Comparison of ENCODE assay signal across 8 cellular contexts in the genomic region with DNA sequence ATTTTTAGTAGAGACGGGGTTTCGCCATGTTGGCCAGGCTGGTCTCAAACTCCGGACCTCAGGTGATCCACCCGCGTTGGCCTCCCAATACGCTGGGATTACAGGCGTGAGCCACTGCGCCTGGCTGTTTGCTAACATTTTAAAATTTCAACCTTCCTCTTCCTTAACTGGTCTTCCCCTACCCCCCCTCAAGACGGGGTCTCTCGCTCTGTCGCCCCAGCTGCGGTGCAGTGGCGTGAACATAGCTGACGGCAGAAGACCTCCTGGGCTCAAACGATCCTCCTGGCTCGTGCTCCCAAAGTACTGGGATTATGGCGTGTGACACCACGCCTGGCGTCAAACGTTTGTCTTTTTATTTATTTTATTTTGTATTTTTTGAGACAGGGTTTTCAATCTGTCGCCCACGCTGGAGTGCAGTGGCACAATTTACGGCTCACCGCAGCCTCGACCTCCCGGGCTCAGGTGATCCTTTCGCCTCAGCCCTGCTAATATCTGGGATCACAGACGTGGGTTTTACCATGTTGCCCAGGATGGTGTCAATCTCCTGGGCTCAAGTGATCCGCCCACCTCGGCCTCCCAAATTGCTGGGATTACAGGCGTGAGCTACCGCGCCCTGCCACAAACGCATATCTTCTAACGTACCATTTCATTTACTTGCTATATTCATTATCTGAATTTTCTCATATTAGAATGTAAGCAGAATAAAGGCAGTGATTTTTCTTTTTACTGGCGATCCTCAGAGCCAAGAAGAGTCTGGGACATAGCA. TPM values are rescaled to one million over a fixed set of nuclear protein-coding genes. Genes with fewer than 3 reads are reported as not detected.
A peak's percentile ranks its signal among the peaks of the same experiment; 100 is the strongest.
DNase-seq lines count a peak whose midpoint lies in the region; ATAC-seq and TF ChIP-seq lines count a peak whose summit lies in the region.

No MANE protein-coding gene starts in this region.

- H3K9me3 ChIP-seq in HEK293 (ENCODE audit: control insufficient read depth, insufficient read depth, low read depth, low read length) (no peaks in the 10 kb centered on the region), skeletal muscle tissue (ENCODE audit: control insufficient read depth in 3 of 3, low read length in 3 of 3) (no peaks in the 10 kb centered on the region)

- peaks cover 3% of the 10 kb centered on the region for H3K27me3 Mint-ChIP-seq in glutamatergic neuron (ENCODE audit: unreplicated experiment)

- H3K9me3 Mint-ChIP-seq in glutamatergic neuron (ENCODE audit: unreplicated experiment): peaks cover 4% of the 10 kb centered on the region

- peak overlapping the region; percentile 0 to 86 (median 85) for H3K9ac ChIP-seq in skeletal muscle tissue (ENCODE audit: low read depth in 1 of 3, low read length in 3 of 3)

- no peak overlapping the region; the same call in 1 of the 2 replicates for H3K4me3 ChIP-seq in HEK293 (ENCODE audit: low read depth, low read length)
- H3K4me3 ChIP-seq in skeletal muscle tissue (ENCODE audit: low read length in 3 of 3): peak overlapping the region; percentile 96

- TF ChIP-seq CTCF in HEK293 (tag by site-specific recombination; IDR thresholded peaks at IDR 0.05): no peak
- TF ChIP-seq CTCF in VCaP (conservative IDR thresholded peaks at IDR 0.05): no peak
- TF ChIP-seq CTCF in glutamatergic neuron (IDR thresholded peaks at IDR 0.05; ENCODE audit: partially characterized antibody, unreplicated experiment): no peak

- peaks cover 5% of the 10 kb centered on the region; the same call in 1 of the 2 replicates for H3K4me1 ChIP-seq in HEK293 (ENCODE audit: control insufficient read depth, insufficient read depth, low read length)
- peaks cover 11 to 13% (median 13%) of the 10 kb centered on the region in 3 donors for H3K4me1 ChIP-seq in skeletal muscle tissue (ENCODE audit: control insufficient read depth in 3 of 3, insufficient read depth in 3 of 3, low read length in 3 of 3)

- no peak for ATAC-seq in HG02981 (IDR thresholded peaks at IDR 0.05; ENCODE audit: unreplicated experiment)

- no peaks in the 10 kb centered on the region for H3K36me3 Mint-ChIP-seq in glutamatergic neuron (ENCODE audit: unreplicated experiment)

- DNase-seq in glutamatergic neuron (no peak), SKM-1 (lab: John Stamatoyannopoulos, UW; ENCODE audit: unreplicated experiment) (no peak), NAMALWA (ENCODE audit: low spot score) (no peak), NCI-H1048 (lab: John Stamatoyannopoulos, UW) (no peak)

- H3K27ac ChIP-seq in HEK293 (ENCODE audit: extremely low read depth, low read depth, low read length) (peak overlapping the region; percentile 85), VCaP (peak overlapping the region; percentile 81), skeletal muscle tissue (ENCODE audit: low read depth, low read length) (no peak overlapping the region)

- CTCF ChIA-PET in HEK293 (lab: Yijun Ruan, JAX): interaction anchor here (0.6 to 3.0 kb wide), 6 partner anchors 9 to 414 kb away, joined by 3 to 11 read pairs (median 3); no protein-coding TSS in a partner anchor

- H3K36me3 ChIP-seq in HEK293 (ENCODE audit: control insufficient read depth in 2 of 2, insufficient read depth in 1 of 2, low read length in 2 of 2) (peaks cover 7 to 13% of the 10 kb centered on the region in 2 experiments), skeletal muscle tissue (ENCODE audit: control insufficient read depth in 3 of 3, insufficient read depth in 3 of 3, low read length in 3 of 3) (no peaks in the 10 kb centered on the region)

- no peaks in the 10 kb centered on the region for H3K27me3 ChIP-seq in skeletal muscle tissue (ENCODE audit: control insufficient read depth in 3 of 3, insufficient read depth in 3 of 3, low read length in 3 of 3)

- POLR2A ChIA-PET in HEK293 (lab: Yijun Ruan, JAX): interaction anchor here (0.6 to 1.5 kb wide), 7 partner anchors 14 to 526 kb away, joined by 3 to 6 read pairs (median 5); a partner anchor contains a TSS

- H3K4me1 Mint-ChIP-seq in glutamatergic neuron (ENCODE audit: low read depth, unreplicated experiment): peaks cover 4% of the 10 kb centered on the region

- H3K27ac Mint-ChIP-seq in glutamatergic neuron (ENCODE audit: unreplicated experiment): peak overlapping the region; percentile 87

- H3K4me3 Mint-ChIP-seq in glutamatergic neuron (ENCODE audit: unreplicated experiment): peak overlapping the region; percentile 95

TF ChIP-seq in HEK293, 187 proteins besides CTCF, POLR2A, EP300 and RAD21:
- TF ChIP-seq ZFHX2 (tag by site-specific recombination; conservative IDR thresholded peaks at IDR 0.05) (0 out of 2 replicates have a peak, but pooled peaks have one; percentile 23), ZBTB20 (tag by site-specific recombination; IDR thresholded peaks at IDR 0.05) (no peak)

RNA-seq across cellular contexts. Expression of a gene that starts 1.0 kb away (rescaled TPM):
- total RNA-seq in glutamatergic neuron (ENCODE audit: unreplicated experiment) (27.9 TPM), skeletal muscle tissue (24.0 TPM)

RNA-seq across cellular contexts. Expression of a gene that starts 32.9 kb away (rescaled TPM):
- 5.3 TPM for total RNA-seq in glutamatergic neuron (ENCODE audit: unreplicated experiment)
- 1.6 TPM for total RNA-seq in skeletal muscle tissue
